ENCODE assay signal across 17 cellular contexts in genomic region chr7:50491943-50492342, GRCh38. TPM values are rescaled to one million over a fixed set of nuclear protein-coding genes. Genes with fewer than 3 reads are reported as not detected.
DNase-seq lines count a peak whose midpoint lies in the region; ATAC-seq and TF ChIP-seq lines count a peak whose summit lies in the region.
"Had no signal": no experiment of that assay in that cellular context is flagged by ENCODE, and none has a peak within 500 bp of the region (broad histone marks: within the 10 kb centered on the region; RNA-seq: fewer than 3 reads in every experiment).

No MANE protein-coding gene starts in this region.

- no peak for TF ChIP-seq CTCF in WERI-Rb-1 (IDR thresholded peaks at IDR 0.05; ENCODE audit: low read depth, low read length)
- no peak for TF ChIP-seq CTCF in esophagus muscularis mucosa (IDR thresholded peaks at IDR 0.05)

- CTCF ChIA-PET in activated naive CD4-positive, alpha-beta T cell treated with anti-CD3 and anti-CD28 coated beads for 36 hours (lab: Charles Lee) = interaction anchor here (0.7 kb wide), 1 partner anchor 14 kb away, joined by 6 read pairs; no protein-coding TSS in a partner anchor

- H3K36me3 Mint-ChIP-seq in activated CD4-positive, alpha-beta T cell treated with anti-CD3 and anti-CD28 coated beads, Interleukin-2, amount 10 ng/mL, durations not matched to agents 24 days and 14 days (ENCODE audit: low read depth) = no peaks in the 10 kb centered on the region
- H3K36me3 Mint-ChIP-seq in activated naive CD4-positive, alpha-beta T cell treated with anti-CD3 and anti-CD28 coated beads for 36 hours (ENCODE audit: low read depth) = no peaks in the 10 kb centered on the region
- H3K36me3 Mint-ChIP-seq: CD4-positive, alpha-beta memory T cell had no signal

- no peaks in the 10 kb centered on the region for H3K4me1 Mint-ChIP-seq in activated CD4-positive, alpha-beta T cell treated with anti-CD3 and anti-CD28 coated beads, Interleukin-2, amount 10 ng/mL, durations not matched to agents 24 days and 14 days
- no peaks in the 10 kb centered on the region for H3K4me1 Mint-ChIP-seq in activated naive CD4-positive, alpha-beta T cell treated with anti-CD3 and anti-CD28 coated beads for 36 hours (ENCODE audit: low read depth)
- H3K4me1 Mint-ChIP-seq: CD4-positive, alpha-beta memory T cell had no signal

- no peaks in the 10 kb centered on the region for H3K9me3 Mint-ChIP-seq in activated CD4-positive, alpha-beta T cell treated with anti-CD3 and anti-CD28 coated beads, Interleukin-2, amount 10 ng/mL, durations not matched to agents 24 days and 14 days
- H3K9me3 Mint-ChIP-seq in activated naive CD4-positive, alpha-beta T cell treated with anti-CD3 and anti-CD28 coated beads for 36 hours = no peaks in the 10 kb centered on the region
- H3K9me3 Mint-ChIP-seq: CD4-positive, alpha-beta memory T cell had no signal

- H3K27me3 ChIP-seq in WERI-Rb-1 (ENCODE audit: insufficient read depth, low read depth, severe bottlenecking) (no peaks in the 10 kb centered on the region), esophagus muscularis mucosa (peaks cover 0 to 8% (median 0%) of the 10 kb centered on the region in 4 donors)

- H3K4me3 Mint-ChIP-seq in activated CD4-positive, alpha-beta T cell treated with anti-CD3 and anti-CD28 coated beads, Interleukin-2, amount 10 ng/mL, durations not matched to agents 24 days and 14 days = no peak overlapping the region
- H3K4me3 Mint-ChIP-seq in activated naive CD4-positive, alpha-beta T cell treated with anti-CD3 and anti-CD28 coated beads for 36 hours = no peak overlapping the region
- H3K4me3 Mint-ChIP-seq: CD4-positive, alpha-beta memory T cell had no signal

- H3K4me3 ChIP-seq in WERI-Rb-1 (ENCODE audit: low read depth, low read length) (no peak overlapping the region), esophagus muscularis mucosa (no peak overlapping the region)
- H3K4me3 ChIP-seq: GM12878, GM23248 had no signal

- no peak for TF ChIP-seq EP300 in esophagus muscularis mucosa (IDR thresholded peaks at IDR 0.05)

- no peak overlapping the region for H3K27ac Mint-ChIP-seq in activated CD4-positive, alpha-beta T cell treated with anti-CD3 and anti-CD28 coated beads, Interleukin-2, amount 10 ng/mL, durations not matched to agents 24 days and 14 days
- no peak overlapping the region for H3K27ac Mint-ChIP-seq in activated naive CD4-positive, alpha-beta T cell treated with anti-CD3 and anti-CD28 coated beads for 36 hours
- H3K27ac Mint-ChIP-seq: CD4-positive, alpha-beta memory T cell had no signal

- H3K4me1 ChIP-seq in esophagus muscularis mucosa = peaks cover 0 to 7% (median 2%) of the 10 kb centered on the region in 4 donors

- H3K27me3 Mint-ChIP-seq in activated CD4-positive, alpha-beta T cell treated with anti-CD3 and anti-CD28 coated beads, Interleukin-2, amount 10 ng/mL, durations not matched to agents 24 days and 14 days = peaks cover 30% of the 10 kb centered on the region
- no peaks in the 10 kb centered on the region for H3K27me3 Mint-ChIP-seq in activated naive CD4-positive, alpha-beta T cell treated with anti-CD3 and anti-CD28 coated beads for 36 hours (ENCODE audit: low read depth)

- H3K36me3 ChIP-seq in WERI-Rb-1 = no peaks in the 10 kb centered on the region
- H3K36me3 ChIP-seq in esophagus muscularis mucosa = no peaks in the 10 kb centered on the region

- no peak for ATAC-seq in HG02884 (IDR thresholded peaks at IDR 0.05; ENCODE audit: unreplicated experiment)
- ATAC-seq: GM12878 had no signal

- no peak for TF ChIP-seq POLR2A in esophagus muscularis mucosa (IDR thresholded peaks at IDR 0.05; ENCODE audit: low read depth)

- H3K27ac ChIP-seq in WERI-Rb-1 (no peak overlapping the region), esophagus muscularis mucosa (replicated peaks in 1 of 4) (no peak overlapping the region)
- H3K27ac ChIP-seq: GM23248 had no signal

- 88% methylated on average over 1 of the region's 1 CpG for WGBS in esophagus muscularis mucosa

- DNase-seq in activated CD4-positive, alpha-beta T cell treated with anti-CD3 and anti-CD28 coated beads, Interleukin-2, amount 10 ng/mL, durations not matched to agents 24 days and 14 days = peak; percentile 36
- DNase-seq in activated CD4-positive, alpha-beta T cell treated with anti-CD3 and anti-CD28 coated beads, Interleukin-2, amount 50 U/mL, for 1 hour = no peak
- peak; percentile 34 for DNase-seq in WERI-Rb-1
- peak; percentile 24 for DNase-seq in esophagus muscularis mucosa (ENCODE audit: extremely low spot score)
- DNase-seq in activated naive CD4-positive, alpha-beta T cell treated with anti-CD3 and anti-CD28 coated beads for 36 hours = no peak
- DNase-seq in NCI-H1436 (lab: John Stamatoyannopoulos, UW) = no peak
- DNase-seq: C1 segment of cervical spinal cord; CD4-positive, alpha-beta memory T cell; COR-L47; DMS153; EL; GDM1; GM23248; H7; HCEC 1CT had no signal

- H3K9me3 ChIP-seq in WERI-Rb-1 (ENCODE audit: severe bottlenecking) (peaks cover 5% of the 10 kb centered on the region), esophagus muscularis mucosa (no peaks in the 10 kb centered on the region)

- intact Hi-C loops in activated CD4-positive, alpha-beta T cell treated with anti-CD3 and anti-CD28 coated beads, Interleukin-2, amount 10 ng/mL, durations not matched to agents 24 days and 14 days (cut with micrococcal nuclease) = no loop called here
- intact Hi-C loops in esophagus muscularis mucosa (cut with DNase I) = no loop called here
- intact Hi-C loops in activated naive CD4-positive, alpha-beta T cell treated with anti-CD3 and anti-CD28 coated beads for 36 hours (cut with micrococcal nuclease) = no loop called here

RNA-seq across cellular contexts. Expression of gene FIGNL1, which starts 41.8 kb away (rescaled TPM):
- 44.7 and 47.4 TPM in 2 replicates for total RNA-seq in activated CD4-positive, alpha-beta T cell treated with anti-CD3 and anti-CD28 coated beads, Interleukin-2, amount 10 ng/mL, durations not matched to agents 24 days and 14 days
- total RNA-seq in esophagus muscularis mucosa = 1 to 10 TPM; 3.3 to 6.1 (median 4.5) TPM
- total RNA-seq in activated naive CD4-positive, alpha-beta T cell treated with anti-CD3 and anti-CD28 coated beads for 36 hours = 10 to 100 TPM; 43.7 to 44.4 TPM

Comparison
In these comparisons a context has a peak if more than half of its experiments do, and no peak if none do; other contexts are left out.
1. DNase-seq: peak in activated CD4-positive, alpha-beta T cell treated with anti-CD3 and anti-CD28 coated beads, Interleukin-2, amount 10 ng/mL, durations not matched to agents 24 days and 14 days (single experiment), WERI-Rb-1 (single experiment) and esophagus muscularis mucosa (single experiment); none in activated CD4-positive, alpha-beta T cell treated with anti-CD3 and anti-CD28 coated beads, Interleukin-2, amount 50 U/mL, for 1 hour (single experiment), activated naive CD4-positive, alpha-beta T cell treated with anti-CD3 and anti-CD28 coated beads for 36 hours (single experiment) and NCI-H1436 (single experiment).